8 cellular contexts compared by ENCODE assay signal in the genomic region with DNA sequence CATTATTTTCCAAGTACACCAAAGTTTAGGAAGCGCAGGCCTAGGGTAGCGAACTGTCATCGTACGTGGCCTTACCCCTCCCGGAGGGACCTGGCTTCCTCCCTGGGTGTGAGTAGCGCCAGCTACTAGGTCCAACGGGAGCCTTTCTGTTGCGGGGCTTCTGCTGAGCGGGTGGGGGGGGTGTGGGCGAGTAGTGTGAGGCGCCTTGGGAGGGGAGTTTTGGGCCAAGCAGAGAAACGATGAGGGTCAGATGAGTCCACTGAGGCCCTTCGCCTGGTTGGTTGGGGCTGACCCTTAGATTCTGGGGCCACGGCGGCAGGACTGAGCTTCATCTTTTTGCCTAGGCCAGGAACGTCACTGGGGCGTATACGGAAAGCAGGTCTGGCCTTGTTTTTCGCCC. TPM values are rescaled to one million over a fixed set of nuclear protein-coding genes. Genes with fewer than 3 reads are reported as not detected.
DNase-seq lines count a peak whose midpoint lies in the region; ATAC-seq and TF ChIP-seq lines count a peak whose summit lies in the region.

No MANE protein-coding gene starts in this region.

- no peaks in the 10 kb centered on the region for H3K36me3 ChIP-seq in CD8-positive, alpha-beta memory T cell (ENCODE audit: insufficient read depth, low read length)
- H3K36me3 ChIP-seq in NT2/D1 (ENCODE audit: insufficient read depth, insufficient read length, low read length) (peaks cover 2% of the 10 kb centered on the region), endodermal cell (ENCODE audit: control insufficient read depth, insufficient read depth, low read length) (no peaks in the 10 kb centered on the region), neutrophil (no peaks in the 10 kb centered on the region)

- H3K4me3 Mint-ChIP-seq in CD8-positive, alpha-beta memory T cell: peak overlapping the region; percentile 87 to 98 (median 92)
- peak overlapping the region; percentile 67 for H3K4me3 Mint-ChIP-seq in endodermal cell

- H3K27me3 ChIP-seq in CD8-positive, alpha-beta memory T cell (ENCODE audit: insufficient read depth, low read length, poor library complexity, severe bottlenecking): no peaks in the 10 kb centered on the region
- no peaks in the 10 kb centered on the region for H3K27me3 ChIP-seq in NT2/D1 (ENCODE audit: insufficient read depth, insufficient read length)
- peaks cover 8% of the 10 kb centered on the region for H3K27me3 ChIP-seq in endodermal cell (ENCODE audit: control insufficient read depth, insufficient read depth, low read length, poor library complexity, severe bottlenecking)
- H3K27me3 ChIP-seq in neutrophil: peaks cover 7% of the 10 kb centered on the region

- CTCF ChIA-PET in CD8-positive, alpha-beta memory T cell (lab: Charles Lee): interaction anchor here (0.6 kb wide), 1 partner anchor 673 kb away, joined by 5 read pairs; no protein-coding TSS in a partner anchor

- POLR2A ChIA-PET in CD8-positive, alpha-beta memory T cell (lab: Charles Lee): interaction anchor here (0.8 to 1.9 kb wide), 4 partner anchors 21 to 239 kb away, joined by 3 to 23 read pairs (median 16); a partner anchor contains a TSS

- no peak for ATAC-seq in GM21381 (IDR thresholded peaks at IDR 0.05; ENCODE audit: unreplicated experiment)
- ATAC-seq in HG02678 (IDR thresholded peaks at IDR 0.05; ENCODE audit: unreplicated experiment): no peak

- peaks cover 6% of the 10 kb centered on the region for H3K4me1 ChIP-seq in CD8-positive, alpha-beta memory T cell (ENCODE audit: insufficient read depth, low read length)
- H3K4me1 ChIP-seq in NT2/D1 (ENCODE audit: insufficient read depth, insufficient read length) (peaks cover under 1% of the 10 kb centered on the region), endodermal cell (ENCODE audit: control insufficient read depth, insufficient read depth, low read length) (no peaks in the 10 kb centered on the region), neutrophil (ENCODE audit: control insufficient read depth in 1 of 2, insufficient read depth in 1 of 2, low read depth in 1 of 2, low read length in 1 of 2) (peaks cover 9 to 16% of the 10 kb centered on the region in 2 experiments)

- H3K27ac ChIP-seq in CD8-positive, alpha-beta memory T cell (ENCODE audit: low read depth, low read length): peak overlapping the region; percentile 38
- H3K27ac ChIP-seq in endodermal cell (ENCODE audit: low read depth, low read length) (no peak overlapping the region), neutrophil (no peak overlapping the region)

- H3K4me1 Mint-ChIP-seq in CD8-positive, alpha-beta memory T cell: peaks cover 9 to 21% (median 20%) of the 10 kb centered on the region in 3 donors
- peaks cover 6% of the 10 kb centered on the region for H3K4me1 Mint-ChIP-seq in endodermal cell

- no peaks in the 10 kb centered on the region for H3K27me3 Mint-ChIP-seq in CD8-positive, alpha-beta memory T cell
- H3K27me3 Mint-ChIP-seq in endodermal cell (ENCODE audit: insufficient read depth): peaks cover 5% of the 10 kb centered on the region

- H3K36me3 Mint-ChIP-seq in CD8-positive, alpha-beta memory T cell: peaks cover 0 to 11% (median 2%) of the 10 kb centered on the region in 3 donors
- H3K36me3 Mint-ChIP-seq in endodermal cell (ENCODE audit: low read depth): no peaks in the 10 kb centered on the region

- 53 to 82% methylated on average over 8 to 19 of the region's 19 CpGs for WGBS in endodermal cell (ENCODE audit: insufficient coverage in 1 of 2, insufficient read length in 1 of 2), 2 experiments

- peak overlapping the region; percentile 75 for H3K4me3 ChIP-seq in CD8-positive, alpha-beta memory T cell (ENCODE audit: low read length)
- peak overlapping the region; percentile 47 for H3K4me3 ChIP-seq in NT2/D1 (ENCODE audit: insufficient read length, low read depth)
- peak overlapping the region; percentile 79 for H3K4me3 ChIP-seq in endodermal cell (ENCODE audit: low read length)
- peak overlapping the region; percentile 71 to 96 for H3K4me3 ChIP-seq in neutrophil (ENCODE audit: low read depth in 1 of 2, low read length in 1 of 2)

- no peak for TF ChIP-seq CTCF in endodermal cell (conservative IDR thresholded peaks at IDR 0.05)
- TF ChIP-seq CTCF in neutrophil (IDR thresholded peaks at IDR 0.05): no peak

- DNase-seq in CD8-positive, alpha-beta memory T cell: peak in 3 of 5 donors; percentile 4 to 8 (median 6)
- DNase-seq in NT2/D1 (ENCODE audit: low read depth, low spot score) (no peak), endodermal cell (no peak), HK-2 (ENCODE audit: unreplicated experiment) (no peak)
- no peak for DNase-seq in stimulated activated naive CD4-positive, alpha-beta T cell (lab: John Stamatoyannopoulos, UW)

- H3K9ac ChIP-seq in NT2/D1 (ENCODE audit: insufficient read length, low read depth) (peak overlapping the region; percentile 61), endodermal cell (ENCODE audit: extremely low read depth, low read length, poor library complexity, severe bottlenecking) (no peak overlapping the region)

- H3K27ac Mint-ChIP-seq in CD8-positive, alpha-beta memory T cell: peak overlapping the region; percentile 76 to 97 (median 92)
- H3K27ac Mint-ChIP-seq in endodermal cell: no peak overlapping the region

- no peaks in the 10 kb centered on the region for H3K9me3 Mint-ChIP-seq in CD8-positive, alpha-beta memory T cell
- H3K9me3 Mint-ChIP-seq in endodermal cell: no peaks in the 10 kb centered on the region

- H3K9me3 ChIP-seq in CD8-positive, alpha-beta memory T cell (ENCODE audit: low read length): no peaks in the 10 kb centered on the region
- H3K9me3 ChIP-seq in NT2/D1 (ENCODE audit: insufficient read depth, low read length) (no peaks in the 10 kb centered on the region), endodermal cell (ENCODE audit: control insufficient read depth, low read length) (no peaks in the 10 kb centered on the region), neutrophil (no peaks in the 10 kb centered on the region)

RNA-seq across cellular contexts. Expression of a gene that starts 0.9 kb away (rescaled TPM):
- 1 to 10 TPM; 1.8 to 3.5 TPM for total RNA-seq in CD8-positive, alpha-beta memory T cell
- polyA plus RNA-seq in CD8-positive, alpha-beta memory T cell: 5.3 TPM
- 1 to 10 TPM; 4.7 to 7.9 TPM for total RNA-seq in endodermal cell
- polyA plus RNA-seq in endodermal cell (2013, experiment 1 of 2): 10.7 TPM
- 10.4 TPM for polyA plus RNA-seq in endodermal cell (2013, experiment 2 of 2)

Comparison
In these comparisons a context has a peak if more than half of its experiments do, and no peak if none do; other contexts are left out.
1. DNase-seq: peak in CD8-positive, alpha-beta memory T cell (3 of 5); none in NT2/D1 (single experiment), endodermal cell (single experiment), HK-2 (single experiment) and stimulated activated naive CD4-positive, alpha-beta T cell (0 of 6).
2. Peak in every context shown above with its lines, with median percentiles within 50 percentile points of each other: H3K4me3 ChIP-seq.